ENCODE assay signal across 1 cellular context in genomic region chr11:64306876-64307622, GRCh38.
TF ChIP-seq lines count a peak whose summit lies in the region.

No MANE protein-coding gene starts in this region.

TF ChIP-seq in liver, 16 proteins besides CTCF, POLR2A, EP300 and RAD21 (continued from another document):
- TF ChIP-seq ZBTB33 (IDR thresholded peaks at IDR 0.05): no peak
- TF ChIP-seq, protein P1, sequence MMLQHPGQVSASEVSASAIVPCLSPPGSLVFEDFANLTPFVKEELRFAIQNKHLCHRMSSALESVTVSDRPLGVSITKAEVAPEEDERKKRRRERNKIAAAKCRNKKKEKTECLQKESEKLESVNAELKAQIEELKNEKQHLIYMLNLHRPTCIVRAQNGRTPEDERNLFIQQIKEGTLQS (IDR thresholded peaks at IDR 0.05): no peak
- TF ChIP-seq MAX (IDR thresholded peaks at IDR 0.05): peak; percentile 48
- TF ChIP-seq HNF4G (IDR thresholded peaks at IDR 0.05): peak; percentile 78
- peak in 1 of 2 donors; percentile 28 for TF ChIP-seq JUND (IDR thresholded peaks at IDR 0.05)
- peak; percentile 64 for TF ChIP-seq SP1 (IDR thresholded peaks at IDR 0.05)
- peak; percentile 42 to 71 for TF ChIP-seq RXRA (IDR thresholded peaks at IDR 0.05)
- peak in 1 of 2 donors; percentile 71 for TF ChIP-seq GABPA (IDR thresholded peaks at IDR 0.05 in 1 of 2, conservative IDR thresholded peaks at IDR 0.05 in 1 of 2)
